Comparison of ENCODE assay signal across 10 cellular contexts in the genomic region with DNA sequence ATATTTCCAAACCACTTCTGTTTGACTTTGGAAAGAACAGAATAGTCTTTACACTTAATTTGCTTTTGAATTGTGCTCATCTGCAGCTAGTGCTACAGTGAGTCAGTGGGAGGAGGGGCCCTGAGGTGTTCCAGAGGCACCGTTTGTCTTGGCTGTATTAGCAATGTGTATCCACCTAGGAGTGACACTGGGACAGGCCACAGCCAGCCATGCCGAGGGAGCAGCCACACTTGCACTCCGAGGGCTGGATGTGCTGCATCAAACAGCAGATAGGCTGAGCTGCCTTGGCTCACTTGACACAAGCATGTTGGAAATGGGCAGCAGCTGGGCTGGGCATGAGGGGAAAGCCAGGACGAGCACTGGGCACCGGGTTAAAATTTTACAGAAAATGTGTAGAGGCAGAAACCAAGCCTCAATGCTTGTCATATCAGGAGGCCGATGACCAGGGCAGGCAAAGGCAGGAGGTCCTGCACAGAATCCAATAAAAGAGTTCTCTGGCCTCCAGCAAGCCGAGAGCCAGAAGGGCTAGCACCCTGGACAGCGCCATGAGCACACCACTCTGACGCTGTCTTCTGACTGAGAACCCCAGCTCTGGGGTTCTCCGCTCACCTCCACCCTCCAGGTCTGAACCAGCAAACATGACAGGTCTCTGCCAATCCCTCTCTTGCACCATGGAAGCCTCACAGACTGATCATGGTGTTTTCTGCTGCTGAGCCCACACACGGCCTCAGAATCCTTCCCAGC.
A peak's percentile ranks its signal among the peaks of the same experiment; 100 is the strongest.
DNase-seq lines count a peak whose midpoint lies in the region; ATAC-seq and TF ChIP-seq lines count a peak whose summit lies in the region.
"Had no signal": no experiment of that assay in that cellular context is flagged by ENCODE, and none has a peak within 500 bp of the region (broad histone marks: within the 10 kb centered on the region; RNA-seq: fewer than 3 reads in every experiment).

No MANE protein-coding gene starts in this region.

- DNase-seq in DMS53 (lab: John Stamatoyannopoulos, UW) (peak; percentile 19), DMS53 treated with DMSO at 0.1 percent for 48 hours (lab: John Stamatoyannopoulos, UW; ENCODE audit: unreplicated experiment) (no peak), Kasumi-1 (lab: John Stamatoyannopoulos, UW) (peak; percentile 26 to 49), cardiac fibroblast (ENCODE audit: low read depth in 2 of 2) (peak; percentile 1 to 6), posterior vena cava (ENCODE audit: low spot score) (peak; percentile 54), NCI-H510A (lab: John Stamatoyannopoulos, UW) (no peak)
- no peak for DNase-seq in activated CD4-positive, CD25-positive, alpha-beta regulatory T cell treated with anti-CD3 and anti-CD28 coated beads, Interleukin-2, amount 50 U/mL, for 72 hours
- DNase-seq: NCI-H1930, SW 1271 had no signal

- no peak overlapping the region for H3K4me3 ChIP-seq in cardiac fibroblast (replicated peaks in 1 of 2; ENCODE audit: low read depth in 2 of 2, low read length in 2 of 2)

- no peak for ATAC-seq in HG03439 (IDR thresholded peaks at IDR 0.05; ENCODE audit: unreplicated experiment)

- intact Hi-C loops in posterior vena cava (cut with DNase I), result no loop called here

- no peak for TF ChIP-seq CTCF in cardiac fibroblast (IDR thresholded peaks at IDR 0.05; ENCODE audit: low read depth, low read length)

Comparison
In these comparisons a context has a peak if more than half of its experiments do, and no peak if none do; other contexts are left out.
1. DNase-seq: peak in DMS53 (single experiment), Kasumi-1 (2 of 2), cardiac fibroblast (2 of 2) and posterior vena cava (single experiment); none in DMS53 treated with DMSO at 0.1 percent for 48 hours (single experiment), NCI-H510A (single experiment) and activated CD4-positive, CD25-positive, alpha-beta regulatory T cell treated with anti-CD3 and anti-CD28 coated beads, Interleukin-2, amount 50 U/mL, for 72 hours (single experiment).